In the genomic region with DNA sequence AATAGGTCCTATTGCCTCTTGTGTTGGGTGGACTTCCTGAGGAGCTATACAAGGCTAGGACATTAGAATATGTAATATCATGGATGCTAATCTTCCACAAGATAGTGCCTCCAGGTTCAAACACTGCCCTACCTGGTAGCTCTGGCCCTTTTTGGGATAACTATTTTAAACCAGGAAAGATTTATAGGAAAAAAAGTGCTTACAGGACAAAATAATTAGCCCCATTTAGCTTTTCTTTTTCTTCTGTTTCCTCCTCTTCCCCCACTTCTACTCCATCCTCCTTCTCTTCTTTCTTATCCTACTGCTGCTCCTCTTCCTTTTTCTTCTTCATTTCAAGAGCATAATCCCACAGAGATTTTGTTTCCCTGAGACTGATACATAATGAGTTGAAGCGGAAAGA, we compare ENCODE assay signal across 1 cellular context.
TF ChIP-seq lines count a peak whose summit lies in the region.

No MANE protein-coding gene starts in this region.

TF ChIP-seq in K562, 482 proteins besides CTCF, POLR2A, EP300 and RAD21 (continued from another document):
- TF ChIP-seq CHD7 (IDR thresholded peaks at IDR 0.05; ENCODE audit: low read depth, low read length), result no peak
- TF ChIP-seq, protein P1, sequence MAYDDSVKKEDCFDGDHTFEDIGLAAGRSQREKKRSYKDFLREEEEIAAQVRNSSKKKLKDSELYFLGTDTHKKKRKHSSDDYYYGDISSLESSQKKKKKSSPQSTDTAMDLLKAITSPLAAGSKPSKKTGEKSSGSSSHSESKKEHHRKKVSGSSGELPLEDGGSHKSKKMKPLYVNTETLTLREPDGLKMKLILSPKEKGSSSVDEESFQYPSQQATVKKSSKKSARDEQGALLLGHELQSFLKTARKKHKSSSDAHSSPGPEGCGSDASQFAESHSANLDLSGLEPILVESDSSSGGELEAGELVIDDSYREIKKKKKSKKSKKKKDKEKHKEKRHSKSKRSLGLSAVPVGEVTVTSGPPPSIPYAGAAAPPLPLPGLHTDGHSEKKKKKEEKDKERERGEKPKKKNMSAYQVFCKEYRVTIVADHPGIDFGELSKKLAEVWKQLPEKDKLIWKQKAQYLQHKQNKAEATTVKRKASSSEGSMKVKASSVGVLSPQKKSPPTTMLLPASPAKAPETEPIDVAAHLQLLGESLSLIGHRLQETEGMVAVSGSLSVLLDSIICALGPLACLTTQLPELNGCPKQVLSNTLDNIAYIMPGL (CRISPR knock-in tag; IDR thresholded peaks at IDR 0.05), result no peak
- peak; percentile 41; the same call in 1 of the 2 replicates for TF ChIP-seq ZNF316 (IDR thresholded peaks at IDR 0.05)
- no peak for TF ChIP-seq TCF7L2 (IDR thresholded peaks at IDR 0.05; ENCODE audit: low read depth, low read length)
- TF ChIP-seq, protein P2, sequence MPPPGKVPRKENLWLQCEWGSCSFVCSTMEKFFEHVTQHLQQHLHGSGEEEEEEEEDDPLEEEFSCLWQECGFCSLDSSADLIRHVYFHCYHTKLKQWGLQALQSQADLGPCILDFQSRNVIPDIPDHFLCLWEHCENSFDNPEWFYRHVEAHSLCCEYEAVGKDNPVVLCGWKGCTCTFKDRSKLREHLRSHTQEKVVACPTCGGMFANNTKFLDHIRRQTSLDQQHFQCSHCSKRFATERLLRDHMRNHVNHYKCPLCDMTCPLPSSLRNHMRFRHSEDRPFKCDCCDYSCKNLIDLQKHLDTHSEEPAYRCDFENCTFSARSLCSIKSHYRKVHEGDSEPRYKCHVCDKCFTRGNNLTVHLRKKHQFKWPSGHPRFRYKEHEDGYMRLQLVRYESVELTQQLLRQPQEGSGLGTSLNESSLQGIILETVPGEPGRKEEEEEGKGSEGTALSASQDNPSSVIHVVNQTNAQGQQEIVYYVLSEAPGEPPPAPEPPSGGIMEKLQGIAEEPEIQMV (tag; conservative IDR thresholded peaks at IDR 0.05; ENCODE audit: low read depth), result no peak
- TF ChIP-seq SMARCA4 (IDR thresholded peaks at IDR 0.05), result no peak
- TF ChIP-seq ZBTB5 (IDR thresholded peaks at IDR 0.05), result no peak
- TF ChIP-seq TBP (optimal IDR thresholded peaks at IDR 0.05; ENCODE audit: low read depth, low read length), result no peak
- no peak for TF ChIP-seq VEZF1 (CRISPR knock-in tag; IDR thresholded peaks at IDR 0.05)
- no peak for TF ChIP-seq NCOA1 (IDR thresholded peaks at IDR 0.05; ENCODE audit: low read depth)
- TF ChIP-seq MAFF (IDR thresholded peaks at IDR 0.05; ENCODE audit: low read length), result 0 out of 2 replicates have a peak, but pooled peaks have one; percentile 13
- peak; percentile 13; the same call in 1 of the 2 replicates for TF ChIP-seq C11orf30 (IDR thresholded peaks at IDR 0.05; ENCODE audit: low read depth)
- no peak for TF ChIP-seq ZNF644 (tag; IDR thresholded peaks at IDR 0.05; ENCODE audit: low read depth)
- TF ChIP-seq IRF2 (CRISPR knock-in tag; IDR thresholded peaks at IDR 0.05), result no peak
- no peak for TF ChIP-seq MTA2 (IDR thresholded peaks at IDR 0.05; ENCODE audit: low read depth)
- TF ChIP-seq EP400 (IDR thresholded peaks at IDR 0.05), result no peak
- no peak for TF ChIP-seq PHB (CRISPR knock-in tag; IDR thresholded peaks at IDR 0.05)
- TF ChIP-seq NEUROD1 (IDR thresholded peaks at IDR 0.05; ENCODE audit: borderline replicate concordance, low read depth, low read length, partially characterized antibody), result no peak
- TF ChIP-seq NFATC3 (IDR thresholded peaks at IDR 0.05), result no peak
- TF ChIP-seq ETV1 (tag; conservative IDR thresholded peaks at IDR 0.05; ENCODE audit: low read depth), result no peak
